9 cellular contexts compared by ENCODE assay signal in the genomic region with DNA sequence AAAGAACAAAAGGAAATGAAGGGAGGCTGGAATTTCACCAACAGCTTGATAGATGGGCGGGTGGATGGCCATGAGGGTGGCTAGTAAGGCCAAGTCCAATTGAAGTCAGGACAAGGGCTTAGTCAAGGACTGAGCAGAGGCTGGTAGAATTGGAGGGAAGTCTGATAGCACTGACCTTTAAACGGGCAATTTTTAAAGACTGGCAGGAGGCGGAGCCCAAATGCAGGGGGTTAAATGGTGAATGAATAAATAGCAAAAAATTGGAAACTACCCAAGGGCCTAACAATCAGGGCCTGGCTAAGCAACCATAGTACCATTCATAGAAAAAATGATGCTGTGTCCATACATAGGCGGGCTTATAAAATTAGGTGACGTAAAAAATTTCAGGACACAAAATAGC. TPM values are rescaled to one million over a fixed set of nuclear protein-coding genes. Genes with fewer than 3 reads are reported as not detected.
DNase-seq lines count a peak whose midpoint lies in the region; ATAC-seq, FAIRE-seq and TF ChIP-seq lines count a peak whose summit lies in the region.
"Had no signal": no experiment of that assay in that cellular context is flagged by ENCODE, and none has a peak within 500 bp of the region (broad histone marks: within the 10 kb centered on the region; RNA-seq: fewer than 3 reads in every experiment).

No MANE protein-coding gene starts in this region.

- peaks cover 56 to 77% (median 62%) of the 10 kb centered on the region in 3 donors for H3K4me1 Mint-ChIP-seq in CD8-positive, alpha-beta memory T cell
- H3K4me1 Mint-ChIP-seq in naive thymus-derived CD4-positive, alpha-beta T cell: peaks cover 47 to 83% (median 70%) of the 10 kb centered on the region in 7 donors

- H3K27ac ChIP-seq in A549: peak overlapping the region in 1 of 2 experiments; percentile 66; a peak in 2 of 6 replicates
- H3K27ac ChIP-seq in CD8-positive, alpha-beta memory T cell (ENCODE audit: low read depth, low read length): no peak overlapping the region
- peak overlapping the region; percentile 58 for H3K27ac ChIP-seq in naive thymus-derived CD4-positive, alpha-beta T cell (ENCODE audit: low read depth, low read length)

- ATAC-seq in A549: no peak
- ATAC-seq in naive thymus-derived CD4-positive, alpha-beta T cell: no peak
- ATAC-seq in GM18505 (IDR thresholded peaks at IDR 0.05; ENCODE audit: unreplicated experiment): no peak

- TF ChIP-seq POLR2A in A549 (IDR thresholded peaks at IDR 0.05; ENCODE audit: low read length) (no peak), GM18505 (IDR thresholded peaks at IDR 0.05; ENCODE audit: borderline replicate concordance, extremely low read depth, insufficient read depth, insufficient read length) (no peak)

- H3K36me3 Mint-ChIP-seq in CD8-positive, alpha-beta memory T cell: peaks cover 0 to 63% (median 5%) of the 10 kb centered on the region in 3 donors
- H3K36me3 Mint-ChIP-seq in naive thymus-derived CD4-positive, alpha-beta T cell: peaks cover 0 to 29% (median 3%) of the 10 kb centered on the region in 5 donors

- TF ChIP-seq RAD21 in A549 (conservative IDR thresholded peaks at IDR 0.05 in 1 of 2, IDR thresholded peaks at IDR 0.05 in 1 of 2): no peak

- H3K4me1 ChIP-seq in A549: peaks cover 17% of the 10 kb centered on the region; the same call in 2 of the 3 replicates
- H3K4me1 ChIP-seq in CD8-positive, alpha-beta memory T cell (ENCODE audit: insufficient read depth, low read length): peaks cover 51% of the 10 kb centered on the region
- H3K4me1 ChIP-seq in naive thymus-derived CD4-positive, alpha-beta T cell (ENCODE audit: control insufficient read depth in 2 of 2, insufficient read depth in 2 of 2, low read length in 2 of 2): peaks cover 27 to 46% of the 10 kb centered on the region in 2 donors

- peaks cover 10% of the 10 kb centered on the region for H3K36me3 ChIP-seq in CD8-positive, alpha-beta memory T cell (ENCODE audit: insufficient read depth, low read length)
- H3K36me3 ChIP-seq in naive thymus-derived CD4-positive, alpha-beta T cell (ENCODE audit: control insufficient read depth in 2 of 3, insufficient read depth in 3 of 3, low read length in 3 of 3): peaks cover 0 to 54% (median 4%) of the 10 kb centered on the region in 3 experiments

- no peak overlapping the region for H3K4me3 ChIP-seq in A549
- H3K4me3 ChIP-seq in CD8-positive, alpha-beta memory T cell (ENCODE audit: low read length): peak overlapping the region; percentile 34
- no peak overlapping the region for H3K4me3 ChIP-seq in naive thymus-derived CD4-positive, alpha-beta T cell (ENCODE audit: low read length)

- intact Hi-C loops in naive thymus-derived CD4-positive, alpha-beta T cell (cut with micrococcal nuclease): loop anchor here in 1 of 2 donors (5.0 kb wide), 2 partner anchors 35 to 45 kb away; no protein-coding TSS in a partner anchor

- FAIRE-seq in A549 (lab: Jason Lieb, UNC) (no peak), GM19239 (lab: Jason Lieb, UNC) (no peak)
- FAIRE-seq: H1 had no signal

- H3K27me3 Mint-ChIP-seq in CD8-positive, alpha-beta memory T cell: no peaks in the 10 kb centered on the region
- H3K27me3 Mint-ChIP-seq in naive thymus-derived CD4-positive, alpha-beta T cell: no peaks in the 10 kb centered on the region

- peak overlapping the region in 6 of 7 donors; percentile 55 to 78 (median 66) for H3K4me3 Mint-ChIP-seq in CD8-positive, alpha-beta memory T cell
- peak overlapping the region; percentile 21 to 84 (median 76) for H3K4me3 Mint-ChIP-seq in naive thymus-derived CD4-positive, alpha-beta T cell

- WGBS in A549 (ENCODE audit: missing lambda C conversion rate): 74% methylated on average over 5 of the region's 5 CpGs

- no peaks in the 10 kb centered on the region for H3K9me3 ChIP-seq in A549
- no peaks in the 10 kb centered on the region for H3K9me3 ChIP-seq in CD8-positive, alpha-beta memory T cell (ENCODE audit: low read length)
- H3K9me3 ChIP-seq in naive thymus-derived CD4-positive, alpha-beta T cell (ENCODE audit: control insufficient read depth in 2 of 3, low read length in 3 of 3): no peaks in the 10 kb centered on the region

- H3K4me2 ChIP-seq in A549: peak overlapping the region; percentile 39; the same call in 2 of the 3 replicates

- CTCF ChIA-PET in A549 (lab: Yijun Ruan, JAX): interaction anchor here (1.5 to 1.6 kb wide), 2 partner anchors 11 to 206 kb away, joined by 3 to 5 read pairs; no protein-coding TSS in a partner anchor
- CTCF ChIA-PET in CD8-positive, alpha-beta memory T cell (lab: Charles Lee): interaction anchor here (0.6 to 1.4 kb wide), 3 partner anchors 17 to 236 kb away, joined by 3 to 4 read pairs (median 4); partner anchors contain the start of genes BYSL and MED20
- CTCF ChIA-PET in naive thymus-derived CD4-positive, alpha-beta T cell (lab: Charles Lee): interaction anchor here (1.1 to 1.7 kb wide), 3 partner anchors 37 to 86 kb away, joined by 3 to 4 read pairs (median 3); partner anchors contain the start of genes BYSL and MED20

- DNase-seq in A549 (ENCODE audit: low read depth in 1 of 2, low spot score in 1 of 2) (no peak), islet precursor cell (no peak), GM19239 (ENCODE audit: insufficient read length, low spot score) (no peak), KG1 (lab: John Stamatoyannopoulos, UW) (no peak)
- no peak for DNase-seq in CD8-positive, alpha-beta memory T cell
- peak; percentile 41 for DNase-seq in activated CD8-positive, alpha-beta memory T cell treated with anti-CD3 and anti-CD28 coated beads, Interleukin-2, amount 50 U/mL, for 48 hours
- DNase-seq in naive thymus-derived CD4-positive, alpha-beta T cell: no peak

- no peaks in the 10 kb centered on the region for H3K9me3 Mint-ChIP-seq in CD8-positive, alpha-beta memory T cell
- no peaks in the 10 kb centered on the region for H3K9me3 Mint-ChIP-seq in naive thymus-derived CD4-positive, alpha-beta T cell

- H3K27ac Mint-ChIP-seq in CD8-positive, alpha-beta memory T cell: peak overlapping the region; percentile 45 to 90 (median 80)
- H3K27ac Mint-ChIP-seq in naive thymus-derived CD4-positive, alpha-beta T cell: peak overlapping the region; percentile 41 to 95 (median 81)

- POLR2A ChIA-PET in A549 (lab: Yijun Ruan, JAX): no interaction called here
- POLR2A ChIA-PET in CD8-positive, alpha-beta memory T cell (lab: Charles Lee): interaction anchor here (0.7 kb wide), 1 partner anchor 421 kb away, joined by 3 read pairs; no protein-coding TSS in a partner anchor
- POLR2A ChIA-PET in naive thymus-derived CD4-positive, alpha-beta T cell (lab: Charles Lee): interaction anchor here (0.7 to 2.2 kb wide), 2 partner anchors 39 to 672 kb away, joined by 3 to 8 read pairs; no protein-coding TSS in a partner anchor

- TF ChIP-seq CTCF in A549 (IDR thresholded peaks at IDR 0.05): no peak

- no peak for TF ChIP-seq EP300 in A549 (IDR thresholded peaks at IDR 0.05)

- H3K27me3 ChIP-seq in CD8-positive, alpha-beta memory T cell (ENCODE audit: insufficient read depth, low read length, poor library complexity, severe bottlenecking): no peaks in the 10 kb centered on the region
- no peaks in the 10 kb centered on the region for H3K27me3 ChIP-seq in naive thymus-derived CD4-positive, alpha-beta T cell (ENCODE audit: control insufficient read depth in 2 of 2, insufficient read depth in 2 of 2, low read length in 2 of 2)

TF ChIP-seq in A549, 52 proteins besides CTCF, POLR2A, EP300 and RAD21:
- TF ChIP-seq, protein P1, sequence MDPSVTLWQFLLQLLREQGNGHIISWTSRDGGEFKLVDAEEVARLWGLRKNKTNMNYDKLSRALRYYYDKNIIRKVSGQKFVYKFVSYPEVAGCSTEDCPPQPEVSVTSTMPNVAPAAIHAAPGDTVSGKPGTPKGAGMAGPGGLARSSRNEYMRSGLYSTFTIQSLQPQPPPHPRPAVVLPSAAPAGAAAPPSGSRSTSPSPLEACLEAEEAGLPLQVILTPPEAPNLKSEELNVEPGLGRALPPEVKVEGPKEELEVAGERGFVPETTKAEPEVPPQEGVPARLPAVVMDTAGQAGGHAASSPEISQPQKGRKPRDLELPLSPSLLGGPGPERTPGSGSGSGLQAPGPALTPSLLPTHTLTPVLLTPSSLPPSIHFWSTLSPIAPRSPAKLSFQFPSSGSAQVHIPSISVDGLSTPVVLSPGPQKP (IDR thresholded peaks at IDR 0.05; ENCODE audit: low read depth, low read length): no peak

RNA-seq across cellular contexts. Expression of gene TAF8, which starts 43.0 kb away (rescaled TPM):
- polyA plus RNA-seq in A549 (2011; rRNA removed) (18.7 and 20.5 TPM in 2 replicates), A549 (2017; fragmentation: RNase III; extraction: RNeasy Plus Mini Kit Qiagen cat#74134 plus additional on column Dnase treatment) (13.3 to 14.0 TPM (median 13.4 TPM) in 3 replicates)
- 31.2 and 38.1 TPM in 2 replicates for polyA plus RNA-seq in A549 (2012; cell fraction: cytosol; rRNA removed)
- polyA plus RNA-seq in A549 (2012; cell fraction: nucleus; rRNA removed): 18.5 and 20.4 TPM in 2 replicates
- 40.0 and 64.7 TPM in 2 replicates for polyA minus RNA-seq in A549 (2011; rRNA and poly(A)+ RNA removed)
- total RNA-seq in CD8-positive, alpha-beta memory T cell: 10 to 100 TPM; 41.7 to 42.6 TPM
- 20.5 TPM for polyA plus RNA-seq in CD8-positive, alpha-beta memory T cell
- total RNA-seq in naive thymus-derived CD4-positive, alpha-beta T cell: 10 to 100 TPM; 41.6 to 58.2 (median 50.8) TPM
- polyA plus RNA-seq in naive thymus-derived CD4-positive, alpha-beta T cell: 10 to 100 TPM; 23.3 to 24.6 TPM
